ENCODE assay signal across 31 cellular contexts in the genomic region with DNA sequence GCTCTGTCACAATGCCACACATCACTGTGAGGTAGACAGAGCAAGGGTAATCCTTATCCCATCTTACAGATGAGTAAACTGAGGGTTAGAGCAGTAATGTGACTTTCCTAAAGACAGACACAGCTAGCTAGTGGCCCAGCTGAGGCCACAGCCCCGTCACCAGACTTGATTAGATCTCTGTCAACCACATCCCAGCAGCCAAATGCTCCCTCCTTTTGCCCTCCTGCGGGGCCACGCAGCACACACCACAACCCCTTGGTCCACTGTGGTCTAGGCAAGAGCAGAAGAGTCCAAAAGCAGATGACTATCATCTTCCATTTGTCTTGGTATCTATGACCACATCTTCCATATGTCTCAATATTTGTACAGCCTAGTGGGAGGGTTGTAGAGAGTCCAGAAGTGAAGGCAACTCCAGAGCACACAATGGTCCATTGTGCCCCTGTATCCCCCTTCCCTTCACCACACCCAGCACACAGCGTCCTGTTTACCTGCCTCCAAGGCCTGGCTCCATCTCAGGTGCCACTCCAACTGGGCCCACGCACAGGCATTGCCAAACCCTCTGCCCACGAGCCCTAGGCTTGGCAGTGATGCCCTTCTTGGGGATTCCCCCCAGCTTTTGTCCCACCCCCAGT. TPM values are rescaled to one million over a fixed set of nuclear protein-coding genes. Genes with fewer than 3 reads are reported as not detected.
DNase-seq lines count a peak whose midpoint lies in the region; ATAC-seq, FAIRE-seq and TF ChIP-seq lines count a peak whose summit lies in the region.
"Had no signal": no experiment of that assay in that cellular context is flagged by ENCODE, and none has a peak within 500 bp of the region (broad histone marks: within the 10 kb centered on the region; RNA-seq: fewer than 3 reads in every experiment).

No MANE protein-coding gene starts in this region.

- H4K8ac ChIP-seq in H1 (ENCODE audit: extremely low read depth, insufficient read depth, low read length) = no peak overlapping the region

- TF ChIP-seq CTCF in H1 (IDR thresholded peaks at IDR 0.05; ENCODE audit: control extremely low read depth in 1 of 3, insufficient read depth in 1 of 3, low read depth in 1 of 3, low read length in 3 of 3) = no peak
- TF ChIP-seq CTCF in progenitor cell of endocrine pancreas (IDR thresholded peaks at IDR 0.05; ENCODE audit: unreplicated experiment) = no peak

- H4K5ac ChIP-seq in H1 (ENCODE audit: insufficient read length, low read depth, low read length) = no peak overlapping the region

- peaks cover 34% of the 10 kb centered on the region for H3K4me1 Mint-ChIP-seq in progenitor cell of endocrine pancreas (ENCODE audit: low read depth)

- H3K4me3 Mint-ChIP-seq in progenitor cell of endocrine pancreas (ENCODE audit: low read depth) = no peak overlapping the region
- H3K4me3 Mint-ChIP-seq: activated naive CD8-positive, alpha-beta T cell had no signal

- TF ChIP-seq POLR2A in H1 (IDR thresholded peaks at IDR 0.05; ENCODE audit: control extremely low read depth in 1 of 2, low read depth in 2 of 2, low read length in 2 of 2) = no peak

- no peak overlapping the region for H3K4ac ChIP-seq in H1 (replicated peaks; ENCODE audit: insufficient read length, low read depth, low read length)

- no peak overlapping the region for H2BK5ac ChIP-seq in H1 (ENCODE audit: low read depth, low read length)

- H2BK120ac ChIP-seq in H1 (replicated peaks; ENCODE audit: low read depth, low read length) = no peak overlapping the region

- WGBS in H1 (ENCODE audit: extremely low coverage in 1 of 2, insufficient coverage in 1 of 2, insufficient read length in 1 of 2, insufficient replicate concordance in 2 of 2, low coverage in 1 of 2, low lambda C conversion rate in 2 of 2, missing lambda C conversion rate in 1 of 2), 2 experiments = 90% methylated on average over 6 of the region's 6 CpGs; no CpG with 5 or more reads in 1 of the 2 experiments

- no peak overlapping the region for H3K4me2 ChIP-seq in H1 (ENCODE audit: insufficient read depth in 1 of 2, low read depth in 2 of 2, low read length in 2 of 2)

- H3K27ac ChIP-seq in H1 (ENCODE audit: low read depth, low read length) = no peak overlapping the region
- H3K27ac ChIP-seq: ascending aorta, C4-2B, coronary artery, epithelial cell of prostate, psoas muscle, sigmoid colon, upper lobe of left lung, WERI-Rb-1 had no signal

- no peak overlapping the region for H3K9ac ChIP-seq in H1 (replicated peaks in 1 of 4; ENCODE audit: extremely low read depth in 1 of 4, low read depth in 3 of 4, low read length in 3 of 4)

- DNase-seq in NCI-H748 (lab: John Stamatoyannopoulos, UW; ENCODE audit: unreplicated experiment) (peak; percentile 24), NCI-H748 treated with DMSO at 0.1 percent for 48 hours (lab: John Stamatoyannopoulos, UW) (no peak), NCI-H526 (lab: John Stamatoyannopoulos, UW) (peak; percentile 40 to 57), H1 (ENCODE audit: low read depth in 1 of 2, low spot score in 2 of 2) (no peak), progenitor cell of endocrine pancreas (ENCODE audit: low spot score, unreplicated experiment) (no peak), dermis blood vessel endothelial cell (no peak)
- no peak for DNase-seq in stimulated activated CD8-positive, alpha-beta memory T cell treated with anti-CD3 and anti-CD28 coated beads, Interleukin-4, amount 100 ng/mL, for 48 hours
- DNase-seq: activated CD4-positive, alpha-beta T cell treated with anti-CD3 and anti-CD28 coated beads for 4 hours; activated effector memory CD4-positive, alpha-beta T cell treated with Interleukin-2 at 50 U/mL for 16 hours; effector memory CD4-positive, alpha-beta T cell; GDM1; hypothalamus; left cardiac atrium; NCI-H1417; NCI-H2029 treated with DMSO at 0.1 percent for 48 hours; NCI-H774; nucleus accumbens; psoas muscle; sigmoid colon; stimulated activated CD4-positive, alpha-beta T cell treated with anti-CD3 and anti-CD28 coated beads, Interleukin-12 subunit alpha, Interleukin-12 subunit beta, amount 100 ng/mL, for 4 hours; stimulated activated CD4-positive, alpha-beta T cell treated with anti-CD3 and anti-CD28 coated beads, Interleukin-4, amount 100 ng/mL, for 1 hour; SW 1271; T-helper 9 cell; upper lobe of left lung; WERI-Rb-1 had no signal

- H3K23me2 ChIP-seq in H1 (ENCODE audit: low read depth, low read length) = no peaks in the 10 kb centered on the region; the same call in 1 of the 2 replicates

- H3K18ac ChIP-seq in H1 (ENCODE audit: extremely low read depth, low read length) = no peak overlapping the region

- H3K4me1 ChIP-seq in H1 (replicated peaks in 1 of 4; ENCODE audit: control insufficient read depth in 3 of 4, insufficient read depth in 4 of 4, low read length in 3 of 4) = peaks cover 2 to 15% (median 8%) of the 10 kb centered on the region in 4 experiments

- POLR2A ChIA-PET in H1 (lab: Charles Lee; ENCODE audit: partially characterized antibody) = no interaction called here

- H4K91ac ChIP-seq in H1 (replicated peaks; ENCODE audit: insufficient read length, low read length) = no peak overlapping the region

- no peak overlapping the region for H2AFZ ChIP-seq in H1 (ENCODE audit: low read length)

- CTCF ChIA-PET in H1 (lab: Charles Lee; ENCODE audit: partially characterized antibody) = interaction anchor here (0.6 to 1.7 kb wide), 6 partner anchors 20 to 75 kb away, joined by 3 to 5 read pairs (median 4); no protein-coding TSS in a partner anchor

- no peaks in the 10 kb centered on the region for H3K9me3 Mint-ChIP-seq in progenitor cell of endocrine pancreas (ENCODE audit: low read depth)

- H3K23ac ChIP-seq in H1 (ENCODE audit: insufficient read length) = no peak overlapping the region

- no peaks in the 10 kb centered on the region for H3K79me2 ChIP-seq in H1 (ENCODE audit: control insufficient read depth in 1 of 2, insufficient read depth in 2 of 2, low read length in 2 of 2)

- ATAC-seq in HG02759 (IDR thresholded peaks at IDR 0.05; ENCODE audit: unreplicated experiment) = no peak
- ATAC-seq: left cardiac atrium, psoas muscle had no signal

- H2BK15ac ChIP-seq in H1 (ENCODE audit: low read length) = peak overlapping the region; percentile 89; the same call in 1 of the 2 replicates

- no peaks in the 10 kb centered on the region for H3K27me3 Mint-ChIP-seq in progenitor cell of endocrine pancreas

- TF ChIP-seq RAD21 in H1 (IDR thresholded peaks at IDR 0.05 in 1 of 2, conservative IDR thresholded peaks at IDR 0.05 in 1 of 2; ENCODE audit: low read depth in 2 of 2, low read length in 2 of 2) = no peak

- no peak overlapping the region for H2BK20ac ChIP-seq in H1 (ENCODE audit: low read length)

- peak overlapping the region; percentile 78 for H3K27ac Mint-ChIP-seq in progenitor cell of endocrine pancreas
- H3K27ac Mint-ChIP-seq: activated naive CD8-positive, alpha-beta T cell had no signal

- FAIRE-seq in H1 (lab: Jason Lieb, UNC) = no peak

- H2AK5ac ChIP-seq in H1 (ENCODE audit: low read depth, low read length) = no peak overlapping the region

- no peaks in the 10 kb centered on the region for H3K36me3 Mint-ChIP-seq in progenitor cell of endocrine pancreas (ENCODE audit: insufficient read depth)
- H3K36me3 Mint-ChIP-seq: activated naive CD8-positive, alpha-beta T cell had no signal

- no peaks in the 10 kb centered on the region for H4K20me1 ChIP-seq in H1 (replicated peaks in 1 of 2; ENCODE audit: control insufficient read depth in 1 of 2, insufficient read depth in 2 of 2, low read length in 2 of 2)

- H3K14ac ChIP-seq in H1 (ENCODE audit: insufficient read length) = no peak overlapping the region

- no peak overlapping the region for H3K4me3 ChIP-seq in H1 (ENCODE audit: extremely low read depth in 1 of 4, insufficient read depth in 2 of 4, low read depth in 3 of 4, low read length in 4 of 4)
- H3K4me3 ChIP-seq: ascending aorta, coronary artery, psoas muscle, sigmoid colon, upper lobe of left lung had no signal

- no peak overlapping the region for H2BK12ac ChIP-seq in H1 (ENCODE audit: low read depth, low read length)

- H3K9me3 ChIP-seq in H1 (ENCODE audit: insufficient read depth in 2 of 2, low read depth in 1 of 2, low read length in 1 of 2) = no peaks in the 10 kb centered on the region
- H3K9me3 ChIP-seq: ascending aorta, psoas muscle, sigmoid colon, upper lobe of left lung had no signal

- H3K56ac ChIP-seq in H1 (replicated peaks; ENCODE audit: insufficient read length, low read depth, low read length) = no peak overlapping the region

- no peaks in the 10 kb centered on the region for H3K79me1 ChIP-seq in H1 (ENCODE audit: low read depth, low read length)

- peaks cover 5 to 43% (median 29%) of the 10 kb centered on the region in 4 experiments for H3K27me3 ChIP-seq in H1 (replicated peaks in 1 of 4; ENCODE audit: control insufficient read depth in 3 of 4, extremely low read depth in 1 of 4, insufficient read depth in 3 of 4, low read length in 3 of 4)
- H3K27me3 ChIP-seq: ascending aorta, sigmoid colon had no signal

- no peaks in the 10 kb centered on the region for H3K36me3 ChIP-seq in H1 (ENCODE audit: control insufficient read depth in 2 of 4, insufficient read depth in 4 of 4, low read length in 3 of 4)
- H3K36me3 ChIP-seq: ascending aorta, sigmoid colon, upper lobe of left lung, WERI-Rb-1 had no signal

- no peak for TF ChIP-seq EP300 in H1 (IDR thresholded peaks at IDR 0.05; ENCODE audit: borderline replicate concordance in 1 of 2, low read depth in 2 of 2, low read length in 2 of 2)

TF ChIP-seq in H1, 55 proteins besides CTCF, POLR2A, EP300 and RAD21:
- no peak for TF ChIP-seq KDM4A (IDR thresholded peaks at IDR 0.05; ENCODE audit: low read depth, low read length, severe bottlenecking)

RNA-seq across cellular contexts. Expression of gene FOXP4, which starts 47.1 kb away (rescaled TPM):
- total RNA-seq in H1 (2021; fragmentation: NEBNext Ultra II Directional; extraction: Animal tissue kit (Norgen Biotek cat#: 25700)) = 13.3 and 14.7 TPM in 2 replicates
- 4.8 and 6.7 TPM in 2 replicates for polyA plus RNA-seq in H1 (2011; rRNA removed)
- polyA plus RNA-seq in H1 (2011; cell fraction: cytosol; rRNA removed) = 2.2 TPM
- polyA plus RNA-seq in H1 (2011; cell fraction: nucleus; rRNA removed) = 8.8 TPM
- 9.6 to 20.8 TPM (median 19.1 TPM) in 4 replicates for polyA plus RNA-seq in H1 (2012, experiment 1 of 2)
- polyA plus RNA-seq in H1 (2012, experiment 2 of 2) = 13.4 TPM
- polyA plus RNA-seq in H1 (2013, experiment 1 of 2) = 5.1 TPM
- 5.1 TPM for polyA plus RNA-seq in H1 (2013, experiment 2 of 2)
- polyA minus RNA-seq in H1 (2011; rRNA and poly(A)+ RNA removed) = 2.0 and 2.4 TPM in 2 replicates
- 9.3 TPM for polyA minus RNA-seq in H1 (2011; cell fraction: cytosol; rRNA and poly(A)+ RNA removed)
- 5.1 TPM for polyA minus RNA-seq in H1 (2011; cell fraction: nucleus; rRNA and poly(A)+ RNA removed)
- total RNA-seq in progenitor cell of endocrine pancreas (124 and 137 TPM in 2 replicates), dermis blood vessel endothelial cell (4.4 and 9.2 TPM in 2 replicates)

Comparison
In these comparisons a context has a peak if more than half of its experiments do, and no peak if none do; other contexts are left out.
1. DNase-seq: peak in NCI-H748 (single experiment) and NCI-H526 (2 of 2); none in NCI-H748 treated with DMSO at 0.1 percent for 48 hours (single experiment), H1 (0 of 2), progenitor cell of endocrine pancreas (single experiment), stimulated activated CD8-positive, alpha-beta memory T cell treated with anti-CD3 and anti-CD28 coated beads, Interleukin-4, amount 100 ng/mL, for 48 hours (single experiment) and dermis blood vessel endothelial cell (single experiment).